ENCODE assay signal across 16 cellular contexts in genomic region chr6:51199733-51200132, GRCh38.
DNase-seq lines count a peak whose midpoint lies in the region; ATAC-seq lines count a peak whose summit lies in the region.
"Had no signal": no experiment of that assay in that cellular context is flagged by ENCODE, and none has a peak within 500 bp of the region (broad histone marks: within the 10 kb centered on the region; RNA-seq: fewer than 3 reads in every experiment).

No MANE protein-coding gene starts in this region.

- peak; percentile 19 for DNase-seq in RKO (ENCODE audit: low spot score)
- peak; percentile 7 for DNase-seq in iris pigment epithelial cell (ENCODE audit: low read depth)
- DNase-seq in T-helper 17 cell = no peak
- DNase-seq in stimulated activated CD4-positive, alpha-beta T cell treated with anti-CD3 and anti-CD28 coated beads, Interleukin-4, amount 100 ng/mL, for 1 hour = no peak
- DNase-seq: C1 segment of cervical spinal cord; CD8-positive, alpha-beta memory T cell; DMS79 treated with DMSO at 0.1 percent for 48 hours; NCI-H1105; NCI-H2081 treated with DMSO at 0.1 percent for 48 hours; OCI-M1; SHP77; SK-N-SH had no signal

- H3K36me3 Mint-ChIP-seq in T-helper 17 cell (ENCODE audit: low read depth) = no peaks in the 10 kb centered on the region
- H3K36me3 Mint-ChIP-seq: CD8-positive, alpha-beta memory T cell had no signal

- H3K4me3 Mint-ChIP-seq in T-helper 17 cell = no peak overlapping the region
- H3K4me3 Mint-ChIP-seq: CD8-positive, alpha-beta memory T cell had no signal

- H3K9me3 ChIP-seq in T-helper 17 cell (ENCODE audit: control insufficient read depth, low read length, poor library complexity, severe bottlenecking) = no peaks in the 10 kb centered on the region
- H3K9me3 ChIP-seq: SK-N-SH had no signal

- no peaks in the 10 kb centered on the region for H3K4me1 Mint-ChIP-seq in T-helper 17 cell
- H3K4me1 Mint-ChIP-seq: CD8-positive, alpha-beta memory T cell had no signal

- ATAC-seq in GM18511 (IDR thresholded peaks at IDR 0.05; ENCODE audit: unreplicated experiment) (peak; percentile 21), GM21619 (IDR thresholded peaks at IDR 0.05; ENCODE audit: unreplicated experiment) (peak; percentile 12), GM21390 (IDR thresholded peaks at IDR 0.05; ENCODE audit: unreplicated experiment) (no peak), T-helper 17 cell (no peak), HG02852 (IDR thresholded peaks at IDR 0.05; ENCODE audit: unreplicated experiment) (no peak)

- no peaks in the 10 kb centered on the region for H3K27me3 Mint-ChIP-seq in T-helper 17 cell
- H3K27me3 Mint-ChIP-seq: CD8-positive, alpha-beta memory T cell had no signal

- H3K27ac Mint-ChIP-seq in T-helper 17 cell = no peak overlapping the region
- H3K27ac Mint-ChIP-seq: CD8-positive, alpha-beta memory T cell had no signal

Comparison
In these comparisons a context has a peak if more than half of its experiments do, and no peak if none do; other contexts are left out.
1. ATAC-seq: peak in GM18511 (single experiment) and GM21619 (single experiment); none in GM21390 (single experiment), T-helper 17 cell (single experiment) and HG02852 (single experiment).
2. DNase-seq: peak in RKO (single experiment) and iris pigment epithelial cell (single experiment); none in T-helper 17 cell (0 of 3) and stimulated activated CD4-positive, alpha-beta T cell treated with anti-CD3 and anti-CD28 coated beads, Interleukin-4, amount 100 ng/mL, for 1 hour (single experiment).